10 cellular contexts compared by ENCODE assay signal in the genomic region with DNA sequence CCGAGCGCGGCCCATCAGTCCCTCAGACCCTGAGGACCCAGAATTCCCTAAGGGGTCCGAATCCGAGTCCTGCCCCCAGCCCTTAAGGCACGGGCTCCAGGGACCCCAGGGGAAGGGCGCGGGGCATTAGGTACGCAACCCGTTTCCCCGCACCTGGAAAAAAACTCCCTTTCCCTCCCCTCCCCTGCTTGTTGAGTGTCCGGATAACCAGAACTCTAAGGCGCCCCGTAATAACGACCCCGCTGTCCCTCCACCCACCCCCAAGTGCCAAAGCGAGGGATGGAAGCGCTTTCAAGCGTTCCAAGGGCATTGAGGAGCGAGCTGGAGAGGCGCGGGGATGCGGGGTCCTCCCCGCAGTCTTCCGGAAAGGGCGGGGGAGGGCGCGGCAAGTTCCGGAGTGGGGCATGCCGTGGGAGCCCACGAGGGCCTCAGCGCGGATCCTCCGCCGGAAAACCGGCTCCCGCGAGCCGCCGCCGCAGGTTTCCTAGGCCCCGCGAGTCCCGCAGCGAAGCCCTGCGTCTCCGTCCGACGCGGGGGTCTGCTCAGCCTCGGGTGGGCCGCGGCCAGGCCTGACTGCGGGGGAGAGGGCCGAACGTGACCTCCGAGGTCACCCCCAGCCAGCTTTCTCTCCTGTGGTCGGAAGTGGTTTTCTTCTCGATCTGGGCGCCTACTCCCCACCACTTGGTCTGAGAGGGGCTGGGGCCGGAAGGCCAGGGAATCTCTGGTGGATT. TPM values are rescaled to one million over a fixed set of nuclear protein-coding genes. Genes with fewer than 3 reads are reported as not detected.
DNase-seq lines count a peak whose midpoint lies in the region; ATAC-seq and TF ChIP-seq lines count a peak whose summit lies in the region.
"Had no signal": no experiment of that assay in that cellular context is flagged by ENCODE, and none has a peak within 500 bp of the region (broad histone marks: within the 10 kb centered on the region; RNA-seq: fewer than 3 reads in every experiment).

No MANE protein-coding gene starts in this region.

- H3K27ac Mint-ChIP-seq in natural killer cell = no peak overlapping the region
- H3K27ac Mint-ChIP-seq in natural killer cell treated with Interleukin-12 subunit alpha and Interleukin-12 subunit beta and Interleukin-15 and Interleukin-18, amount 100 ng/mL, for 72 hours = no peak overlapping the region
- H3K27ac Mint-ChIP-seq in naive thymus-derived CD8-positive, alpha-beta T cell = no peak overlapping the region

- no peaks in the 10 kb centered on the region for H3K36me3 ChIP-seq in SJCRH30

- intact Hi-C loops in natural killer cell (cut with micrococcal nuclease) = no loop called here

- H3K4me3 Mint-ChIP-seq in natural killer cell = peak overlapping the region; percentile 55
- H3K4me3 Mint-ChIP-seq in natural killer cell treated with Interleukin-12 subunit alpha and Interleukin-12 subunit beta and Interleukin-15 and Interleukin-18, amount 100 ng/mL, for 72 hours = no peak overlapping the region
- H3K4me3 Mint-ChIP-seq in naive thymus-derived CD8-positive, alpha-beta T cell = peak overlapping the region in 9 of 10 donors; percentile 31 to 69 (median 56)

- H3K27ac ChIP-seq in SJCRH30 = no peak overlapping the region

- H3K4me1 ChIP-seq in SJCRH30 = no peaks in the 10 kb centered on the region; the same call in 1 of the 2 replicates

- peaks cover 9 to 28% of the 10 kb centered on the region in 2 donors for H3K4me1 Mint-ChIP-seq in natural killer cell
- H3K4me1 Mint-ChIP-seq in natural killer cell treated with Interleukin-12 subunit alpha and Interleukin-12 subunit beta and Interleukin-15 and Interleukin-18, amount 100 ng/mL, for 72 hours (ENCODE audit: low read depth in 2 of 2) = peaks cover 5 to 14% of the 10 kb centered on the region in 2 donors
- peaks cover 8 to 36% (median 31%) of the 10 kb centered on the region in 4 donors for H3K4me1 Mint-ChIP-seq in naive thymus-derived CD8-positive, alpha-beta T cell

- H3K27me3 ChIP-seq in SJCRH30 = no peaks in the 10 kb centered on the region

- ATAC-seq in natural killer cell (no peak), HG03045 (IDR thresholded peaks at IDR 0.05; ENCODE audit: unreplicated experiment) (no peak)
- no peak for ATAC-seq in natural killer cell treated with Interleukin-12 subunit alpha and Interleukin-12 subunit beta and Interleukin-15 and Interleukin-18, amount 100 ng/mL, for 72 hours
- no peak for ATAC-seq in naive thymus-derived CD8-positive, alpha-beta T cell

- peaks cover 53 to 57% of the 10 kb centered on the region in 2 donors for H3K27me3 Mint-ChIP-seq in natural killer cell (ENCODE audit: low read depth in 2 of 2)
- H3K27me3 Mint-ChIP-seq in natural killer cell treated with Interleukin-12 subunit alpha and Interleukin-12 subunit beta and Interleukin-15 and Interleukin-18, amount 100 ng/mL, for 72 hours = peaks cover 48 to 57% of the 10 kb centered on the region in 2 donors
- H3K27me3 Mint-ChIP-seq in naive thymus-derived CD8-positive, alpha-beta T cell = peaks cover 13 to 70% (median 45%) of the 10 kb centered on the region in 5 donors

- peak overlapping the region; percentile 89 for H3K4me3 ChIP-seq in epithelial cell of esophagus (ENCODE audit: low read length)
- no peak overlapping the region for H3K4me3 ChIP-seq in SJCRH30

- H3K9me3 Mint-ChIP-seq in natural killer cell = no peaks in the 10 kb centered on the region
- H3K9me3 Mint-ChIP-seq in natural killer cell treated with Interleukin-12 subunit alpha and Interleukin-12 subunit beta and Interleukin-15 and Interleukin-18, amount 100 ng/mL, for 72 hours = no peaks in the 10 kb centered on the region
- peaks cover 0 to 2% (median 0%) of the 10 kb centered on the region in 9 donors for H3K9me3 Mint-ChIP-seq in naive thymus-derived CD8-positive, alpha-beta T cell

- no peaks in the 10 kb centered on the region for H3K36me3 Mint-ChIP-seq in natural killer cell
- no peaks in the 10 kb centered on the region for H3K36me3 Mint-ChIP-seq in natural killer cell treated with Interleukin-12 subunit alpha and Interleukin-12 subunit beta and Interleukin-15 and Interleukin-18, amount 100 ng/mL, for 72 hours
- no peaks in the 10 kb centered on the region for H3K36me3 Mint-ChIP-seq in naive thymus-derived CD8-positive, alpha-beta T cell

- no peaks in the 10 kb centered on the region for H3K9me3 ChIP-seq in SJCRH30 (replicated peaks)

- TF ChIP-seq CTCF in natural killer cell (IDR thresholded peaks at IDR 0.05) (no peak), epithelial cell of esophagus (IDR thresholded peaks at IDR 0.05; ENCODE audit: insufficient read depth, low read depth, low read length, missing control alignments) (no peak)

- DNase-seq in natural killer cell = no peak
- DNase-seq in natural killer cell treated with Interleukin-12 subunit alpha and Interleukin-12 subunit beta and Interleukin-15 and Interleukin-18, amount 100 ng/mL, for 72 hours (ENCODE audit: low spot score) = no peak
- DNase-seq in epithelial cell of esophagus (ENCODE audit: low read depth) = no peak
- DNase-seq in naive thymus-derived CD8-positive, alpha-beta T cell = no peak
- no peak for DNase-seq in SJCRH30
- no peak for DNase-seq in NCI-H2227 (lab: John Stamatoyannopoulos, UW; ENCODE audit: unreplicated experiment)
- DNase-seq in amniotic stem cell (lab: John Stamatoyannopoulos, UW) = no peak
- DNase-seq: DMS79 treated with DMSO at 0.1 percent for 48 hours, KG1 had no signal

- POLR2A ChIA-PET in naive thymus-derived CD8-positive, alpha-beta T cell (lab: Charles Lee) = no interaction called here

RNA-seq across cellular contexts. Expression of gene CCND1, which starts 3.9 kb away (rescaled TPM):
- total RNA-seq in natural killer cell = 1 to 10 TPM; 1.4 to 2.3 (median 2.3) TPM
- under 1 TPM in 1 of 2 donors, not detected in 1; 0.67 TPM for total RNA-seq in natural killer cell treated with Interleukin-12 subunit alpha and Interleukin-12 subunit beta and Interleukin-15 and Interleukin-18, amount 100 ng/mL, for 72 hours
- under 1 TPM; 0.08 to 0.49 TPM for total RNA-seq in naive thymus-derived CD8-positive, alpha-beta T cell
- polyA plus RNA-seq in naive thymus-derived CD8-positive, alpha-beta T cell = under 1 TPM; 0.03 to 0.74 (median 0.06) TPM
- 80.3 and 81.9 TPM in 2 replicates for total RNA-seq in SJCRH30 (2014; rRNA removed; shearing (Covaris generic))

RNA-seq across cellular contexts. Expression of gene LTO1, which starts 38.1 kb away (rescaled TPM):
- total RNA-seq in natural killer cell = 10 to 100 TPM; 23.2 to 33.5 (median 25.3) TPM
- total RNA-seq in natural killer cell treated with Interleukin-12 subunit alpha and Interleukin-12 subunit beta and Interleukin-15 and Interleukin-18, amount 100 ng/mL, for 72 hours = 10 to 100 TPM; 23.4 to 37.7 TPM
- total RNA-seq in naive thymus-derived CD8-positive, alpha-beta T cell = 10 to 100 TPM; 75.0 to 77.8 TPM
- 10 to 100 TPM; 12.5 to 14.5 (median 13.1) TPM for polyA plus RNA-seq in naive thymus-derived CD8-positive, alpha-beta T cell
- total RNA-seq in SJCRH30 (2014; rRNA removed; shearing (Covaris generic)) = 19.4 and 22.3 TPM in 2 replicates

Comparison
In these comparisons a context has a peak if more than half of its experiments do, and no peak if none do; other contexts are left out.
1. RNA of gene CCND1, which starts 3.9 kb away (total RNA-seq): 80.3 to 81.9 TPM in SJCRH30; 1.4 to 2.3 TPM in natural killer cell, 0.67 TPM in natural killer cell treated with Interleukin-12 subunit alpha and Interleukin-12 subunit beta and Interleukin-15 and Interleukin-18, amount 100 ng/mL, for 72 hours and 0.08 to 0.49 TPM in naive thymus-derived CD8-positive, alpha-beta T cell; every median in the first group is over 10 times any median in the second.